Comparison of ENCODE assay signal across 25 cellular contexts in genomic region chr5:128559300-128560297, GRCh38. TPM values are rescaled to one million over a fixed set of nuclear protein-coding genes. Genes with fewer than 3 reads are reported as not detected.
A peak's percentile ranks its signal among the peaks of the same experiment; 100 is the strongest.
DNase-seq lines count a peak whose midpoint lies in the region; ATAC-seq and TF ChIP-seq lines count a peak whose summit lies in the region.
"Had no signal": no experiment of that assay in that cellular context is flagged by ENCODE, and none has a peak within 500 bp of the region (broad histone marks: within the 10 kb centered on the region; RNA-seq: fewer than 3 reads in every experiment).

No MANE protein-coding gene starts in this region.

- dilution Hi-C loops in mammary epithelial cell (cut with HindIII; ENCODE audit: low sequenced_read_pairs), result no loop called here

- no peak for TF ChIP-seq CTCF in PC-9 (conservative IDR thresholded peaks at IDR 0.05)
- TF ChIP-seq CTCF in mammary epithelial cell (conservative IDR thresholded peaks at IDR 0.05 in 1 of 2, IDR thresholded peaks at IDR 0.05 in 1 of 2; ENCODE audit: extremely low read depth in 1 of 2, insufficient read depth in 1 of 2, low read depth in 1 of 2, low read length in 2 of 2), result no peak

- no peak overlapping the region for H3K9ac ChIP-seq in GM23248
- H3K9ac ChIP-seq in mammary epithelial cell (ENCODE audit: insufficient read depth, low read length), result peak overlapping the region; percentile 8

- in situ Hi-C loops in GM23248 (cut with MboI) (no loop called here), mammary epithelial cell (cut with MboI; ENCODE audit: low sequenced_read_pairs in 2 of 2) (no loop called here)

- H3K9me3 Mint-ChIP-seq in activated CD8-positive, alpha-beta T cell treated with anti-CD3 and anti-CD28 coated beads, Interleukin-2, amount 10 ng/mL, durations not matched to agents 7 days and 5 days (ENCODE audit: insufficient read depth), result no peaks in the 10 kb centered on the region

- no peaks in the 10 kb centered on the region for H3K27me3 Mint-ChIP-seq in activated CD8-positive, alpha-beta T cell treated with anti-CD3 and anti-CD28 coated beads, Interleukin-2, amount 10 ng/mL, durations not matched to agents 7 days and 5 days (ENCODE audit: low read depth)
- H3K27me3 Mint-ChIP-seq: stimulated activated naive CD8-positive, alpha-beta T cell treated with anti-CD3 and anti-CD28 coated beads, Interleukin-15, Interleukin-2, amounts not matched to agents 100 ng/mL and 50 ng/mL, for 24 hours had no signal

- H3F3A ChIP-seq in GM23248 (ENCODE audit: insufficient read depth) (0 out of 2 replicates have a peak, but pooled peaks cover 7% of the 10 kb centered on the region), PC-9 (ENCODE audit: insufficient read depth, low read depth) (no peaks in the 10 kb centered on the region; the same call in 1 of the 2 replicates)

- no peaks in the 10 kb centered on the region for H4K20me1 ChIP-seq in GM23248 (ENCODE audit: insufficient read depth)
- H4K20me1 ChIP-seq in PC-9 (ENCODE audit: insufficient read depth), result no peaks in the 10 kb centered on the region
- H4K20me1 ChIP-seq in mammary epithelial cell (ENCODE audit: insufficient read depth, low read length), result no peaks in the 10 kb centered on the region

- peak overlapping the region; percentile 39 for H3K4me2 ChIP-seq in GM23248 (ENCODE audit: unreplicated experiment)
- H3K4me2 ChIP-seq in PC-9, result peak overlapping the region; percentile 34
- peak overlapping the region; percentile 5 for H3K4me2 ChIP-seq in mammary epithelial cell (ENCODE audit: insufficient read depth, low read depth, low read length)

- H3K4me1 ChIP-seq in GM23248 (ENCODE audit: insufficient read depth) (no peaks in the 10 kb centered on the region; the same call in 1 of the 2 replicates), PC-9 (replicated peaks; ENCODE audit: insufficient read depth) (0 out of 2 replicates have a peak, but pooled peaks cover 5% of the 10 kb centered on the region), mammary epithelial cell (ENCODE audit: insufficient read depth, low read length) (peaks cover 9% of the 10 kb centered on the region)
- H3K4me1 ChIP-seq: heart left ventricle, lower lobe of right lung had no signal

- H3K27ac ChIP-seq in GM23248 (no peak overlapping the region), PC-9 (no peak overlapping the region), mammary epithelial cell (ENCODE audit: insufficient read depth, low read depth, low read length) (no peak overlapping the region)
- H3K27ac ChIP-seq: dorsolateral prefrontal cortex, heart left ventricle, lower lobe of right lung, ovary had no signal

- no peaks in the 10 kb centered on the region for H3K79me2 ChIP-seq in GM23248 (ENCODE audit: insufficient read depth)
- H3K79me2 ChIP-seq in PC-9 (ENCODE audit: low read depth), result no peaks in the 10 kb centered on the region
- no peaks in the 10 kb centered on the region for H3K79me2 ChIP-seq in mammary epithelial cell (ENCODE audit: insufficient read depth, low read length)

- H3K36me3 Mint-ChIP-seq in activated CD8-positive, alpha-beta T cell treated with anti-CD3 and anti-CD28 coated beads, Interleukin-2, amount 10 ng/mL, durations not matched to agents 7 days and 5 days (ENCODE audit: low read depth), result no peaks in the 10 kb centered on the region

- POLR2A ChIA-PET in PC-9 (lab: Charles Lee; ENCODE audit: unreplicated experiment), result no interaction called here
- POLR2A ChIA-PET in activated CD8-positive, alpha-beta T cell treated with anti-CD3 and anti-CD28 coated beads, Interleukin-2, amount 10 ng/mL, durations not matched to agents 7 days and 5 days (lab: Charles Lee), result no interaction called here

- H3K9me2 ChIP-seq in GM23248 (ENCODE audit: insufficient read depth), result no peaks in the 10 kb centered on the region
- H3K9me2 ChIP-seq in PC-9 (ENCODE audit: insufficient read depth), result no peaks in the 10 kb centered on the region

- BruUV-seq in PC-9 (replicated peaks; lab: Mats Ljungman, UMichigan), result no TSS peak
- BruUV-seq in mammary epithelial cell (replicated peaks; lab: Mats Ljungman, UMichigan), result TSS peak; percentile 78

- no peaks in the 10 kb centered on the region for H3K36me3 ChIP-seq in GM23248 (ENCODE audit: low read depth)
- H3K36me3 ChIP-seq in PC-9 (ENCODE audit: low read depth), result no peaks in the 10 kb centered on the region
- H3K36me3 ChIP-seq in mammary epithelial cell (ENCODE audit: insufficient read depth, low read length), result no peaks in the 10 kb centered on the region
- H3K36me3 ChIP-seq: heart left ventricle, lower lobe of right lung, ovary had no signal

- H2AFZ ChIP-seq in GM23248 (peak overlapping the region; percentile 25; the same call in 1 of the 2 replicates), PC-9 (peak overlapping the region; percentile 61), mammary epithelial cell (ENCODE audit: low read depth, low read length) (peak overlapping the region; percentile 38)

- no peak overlapping the region for H3K27ac Mint-ChIP-seq in activated CD8-positive, alpha-beta T cell treated with anti-CD3 and anti-CD28 coated beads, Interleukin-2, amount 10 ng/mL, durations not matched to agents 7 days and 5 days
- H3K27ac Mint-ChIP-seq: H9; nephron progenitor cell; stimulated activated naive CD8-positive, alpha-beta T cell treated with anti-CD3 and anti-CD28 coated beads, Interleukin-15, Interleukin-2, amounts not matched to agents 100 ng/mL and 50 ng/mL, for 24 hours had no signal

- no peaks in the 10 kb centered on the region for H3K4me1 Mint-ChIP-seq in activated CD8-positive, alpha-beta T cell treated with anti-CD3 and anti-CD28 coated beads, Interleukin-2, amount 10 ng/mL, durations not matched to agents 7 days and 5 days (ENCODE audit: low read depth)
- H3K4me1 Mint-ChIP-seq: H9, nephron progenitor cell had no signal

- no peaks in the 10 kb centered on the region for H3K9me3 ChIP-seq in GM23248 (ENCODE audit: low read depth)
- peaks cover 7% of the 10 kb centered on the region; the same call in 1 of the 2 replicates for H3K9me3 ChIP-seq in PC-9 (ENCODE audit: insufficient read depth, low read depth)
- H3K9me3 ChIP-seq in mammary epithelial cell (replicated peaks; ENCODE audit: insufficient read depth, low read length), result no peaks in the 10 kb centered on the region
- H3K9me3 ChIP-seq: lower lobe of right lung, ovary had no signal

- H3K4me3 ChIP-seq in GM23248 (no peak overlapping the region; the same call in 1 of the 2 replicates), PC-9 (0 out of 2 replicates have a peak overlapping the region, but pooled peaks have one; percentile 15), mammary epithelial cell (replicated peaks in 1 of 3; ENCODE audit: insufficient read depth in 1 of 3, low read depth in 2 of 3, low read length in 3 of 3) (no peak overlapping the region)
- H3K4me3 ChIP-seq: dorsolateral prefrontal cortex, heart left ventricle, lower lobe of right lung, ovary had no signal

- DNase-seq in GM23248 (peak; percentile 50), PC-9 (no peak), mammary epithelial cell (peak; percentile 31), foreskin melanocyte (peak; percentile 25), DMS 273 (lab: John Stamatoyannopoulos, UW; ENCODE audit: unreplicated experiment) (no peak), glomerular visceral epithelial cell (ENCODE audit: extremely low spot score) (no peak), GM19240 (ENCODE audit: insufficient read length, low spot score) (no peak)
- no peak for DNase-seq in activated CD8-positive, alpha-beta T cell treated with anti-CD3 and anti-CD28 coated beads, Interleukin-2, amount 10 ng/mL, durations not matched to agents 7 days and 5 days
- DNase-seq: ACHN; activated CD4-positive, alpha-beta T cell treated with anti-CD3 and anti-CD28 coated beads, Interleukin-2, amount 50 U/mL, for 48 hours; activated CD8-positive, alpha-beta memory T cell treated with anti-CD3 and anti-CD28 coated beads, Interleukin-2, amount 50 U/mL, for 4 hours; activated naive CD4-positive, alpha-beta T cell treated with anti-CD3 and anti-CD28 coated beads, Interleukin-2, amount 50 U/mL, for 16 hours; central memory CD4-positive, alpha-beta T cell; DMS153; dorsolateral prefrontal cortex; H9; heart left ventricle; lower lobe of right lung; NCI-H446 treated with DMSO at 0.1 percent for 48 hours; nephron progenitor cell; ovary; SIG-M5; small intestine had no signal

- ATAC-seq in activated CD8-positive, alpha-beta T cell treated with anti-CD3 and anti-CD28 coated beads, Interleukin-2, amount 10 ng/mL, durations not matched to agents 7 days and 5 days, result no peak
- ATAC-seq: activated CD4-positive, CD25-positive, alpha-beta regulatory T cell treated with anti-CD3 and anti-CD28 coated beads, Interleukin-2, amount 50 U/mL, for 24 hours; heart left ventricle; lower lobe of right lung had no signal

- intact Hi-C loops in PC-9 (cut with micrococcal nuclease; ENCODE audit: unreplicated experiment), result no loop called here
- intact Hi-C loops in mammary epithelial cell (cut with micrococcal nuclease), result no loop called here

- H3K4me3 Mint-ChIP-seq in activated CD8-positive, alpha-beta T cell treated with anti-CD3 and anti-CD28 coated beads, Interleukin-2, amount 10 ng/mL, durations not matched to agents 7 days and 5 days, result no peak overlapping the region
- H3K4me3 Mint-ChIP-seq: H9; nephron progenitor cell; stimulated activated naive CD8-positive, alpha-beta T cell treated with anti-CD3 and anti-CD28 coated beads, Interleukin-15, Interleukin-2, amounts not matched to agents 100 ng/mL and 50 ng/mL, for 24 hours had no signal

- CTCF ChIA-PET in PC-9 (lab: Charles Lee) (no interaction called here), mammary epithelial cell (lab: Charles Lee; ENCODE audit: low non-redundant PET) (no interaction called here)
- CTCF ChIA-PET in activated CD8-positive, alpha-beta T cell treated with anti-CD3 and anti-CD28 coated beads, Interleukin-2, amount 10 ng/mL, durations not matched to agents 7 days and 5 days (lab: Charles Lee), result no interaction called here

- H3K27me3 ChIP-seq in GM23248 (replicated peaks; ENCODE audit: insufficient read depth), result no peaks in the 10 kb centered on the region
- H3K27me3 ChIP-seq in PC-9 (ENCODE audit: insufficient read depth, low read depth), result no peaks in the 10 kb centered on the region
- no peaks in the 10 kb centered on the region for H3K27me3 ChIP-seq in mammary epithelial cell (ENCODE audit: insufficient read depth, low read length)
- H3K27me3 ChIP-seq: heart left ventricle, ovary had no signal

- 51 to 55% methylated on average over 13 of the region's 13 CpGs for WGBS in GM23248 (ENCODE audit: low coverage in 1 of 2, low lambda C conversion rate in 2 of 2, missing lambda C conversion rate in 2 of 2), 2 experiments
- WGBS in mammary epithelial cell (ENCODE audit: low coverage, missing lambda C conversion rate), result 71% methylated on average over 13 of the region's 13 CpGs

RNA-seq across cellular contexts. Expression of gene FBN2, which starts 21.6 kb away (rescaled TPM):
- total RNA-seq in GM23248 (2014; rRNA removed; shearing (Covaris generic)), result 63.2 and 70.8 TPM in 2 replicates
- polyA plus RNA-seq in GM23248 (2016; fragmentation: Nextera tagmentation; extraction: Ambion mirVana) (15.2 and 15.7 TPM in 2 replicates), mammary epithelial cell (29.2 TPM)
- total RNA-seq in PC-9 (2021) (0.08 and 0.22 TPM in 2 replicates), mammary epithelial cell (10 to 100 TPM; 45.2 to 68.1 TPM)
- polyA minus RNA-seq in mammary epithelial cell, result 140 TPM
- not detected for total RNA-seq in activated CD8-positive, alpha-beta T cell treated with anti-CD3 and anti-CD28 coated beads, Interleukin-2, amount 10 ng/mL, durations not matched to agents 7 days and 5 days

Comparison
In these comparisons a context has a peak if more than half of its experiments do, and no peak if none do; other contexts are left out.
1. DNase-seq: peak in GM23248 (single experiment), mammary epithelial cell (single experiment) and foreskin melanocyte (single experiment); none in PC-9 (0 of 2), DMS 273 (single experiment), glomerular visceral epithelial cell (single experiment), activated CD8-positive, alpha-beta T cell treated with anti-CD3 and anti-CD28 coated beads, Interleukin-2, amount 10 ng/mL, durations not matched to agents 7 days and 5 days (single experiment) and GM19240 (single experiment).
2. RNA of gene FBN2, which starts 21.6 kb away (total RNA-seq): 45.2 to 68.1 TPM in mammary epithelial cell and 63.2 to 70.8 TPM in GM23248; 0.08 to 0.22 TPM in PC-9 and not detected in activated CD8-positive, alpha-beta T cell treated with anti-CD3 and anti-CD28 coated beads, Interleukin-2, amount 10 ng/mL, durations not matched to agents 7 days and 5 days; every median in the first group is over 10 times any median in the second.
3. Peak in every context shown above with its lines, with median percentiles within 50 percentile points of each other: H2AFZ ChIP-seq and H3K4me2 ChIP-seq.